Comparison of ENCODE assay signal across 8 cellular contexts in genomic region chr2:186485576-186485870, GRCh38. TPM values are rescaled to one million over a fixed set of nuclear protein-coding genes. Genes with fewer than 3 reads are reported as not detected.
DNase-seq lines count a peak whose midpoint lies in the region; ATAC-seq, FAIRE-seq and TF ChIP-seq lines count a peak whose summit lies in the region.

No MANE protein-coding gene starts in this region.

- ATAC-seq in heart left ventricle (no peak), left cardiac atrium (no peak)

- H3K4me3 ChIP-seq in heart left ventricle (peak overlapping the region; percentile 80 to 97 (median 88)), lower leg skin (ENCODE audit: low read depth, poor library complexity, severe bottlenecking) (peak overlapping the region; percentile 76)

- H3K27ac ChIP-seq in heart left ventricle (peak overlapping the region; percentile 74 to 96 (median 92)), adipose tissue (ENCODE audit: low read depth, low read length) (peak overlapping the region; percentile 63)

- no peaks in the 10 kb centered on the region for H3K9me3 ChIP-seq in heart left ventricle

- TF ChIP-seq CTCF in heart left ventricle (IDR thresholded peaks at IDR 0.05) (no peak), lower leg skin (IDR thresholded peaks at IDR 0.05) (no peak)

- H3K4me1 ChIP-seq in heart left ventricle, result peaks cover 10 to 52% (median 33%) of the 10 kb centered on the region in 12 donors

- no peaks in the 10 kb centered on the region for H3K36me3 ChIP-seq in heart left ventricle

- TF ChIP-seq POLR2A in heart left ventricle (IDR thresholded peaks at IDR 0.05) (no peak), lower leg skin (IDR thresholded peaks at IDR 0.05) (no peak), GM12892 (IDR thresholded peaks at IDR 0.05; ENCODE audit: low read depth, low read length) (no peak)

- DNase-seq in heart left ventricle (no peak), left cardiac atrium (no peak), lower leg skin (ENCODE audit: low spot score in 2 of 2) (no peak), urothelium cell line (ENCODE audit: low spot score) (peak; percentile 5), NCI-H510A treated with DMSO at 0.1 percent for 48 hours (lab: John Stamatoyannopoulos, UW) (no peak), GM12892 (ENCODE audit: insufficient read length) (no peak)
- no peak for DNase-seq in activated CD4-positive, alpha-beta T cell treated with anti-CD3 and anti-CD28 coated beads, Interleukin-2, amount 50 U/mL, for 4 hours

- FAIRE-seq in urothelium cell line (lab: Jason Lieb, UNC) (peak; percentile 35), GM12892 (lab: Jason Lieb, UNC) (no peak)

- intact Hi-C loops in heart left ventricle (cut with DNase I) (loop anchor here in 1 of 10 donors (5.0 kb wide), 1 partner anchor 107 kb away; the partner anchor contains the start of gene ITGAV), left cardiac atrium (cut with DNase I) (no loop called here), lower leg skin (cut with DNase I; ENCODE audit: low total_unique reads) (no loop called here)

- WGBS in heart left ventricle, 4 donors, result 0 to 1% (median 0%) methylated on average over 10 of the region's 10 CpGs
- 0 to 1% (median 0%) methylated on average over 10 of the region's 10 CpGs for WGBS in adipose tissue, 3 donors
- 0 to 1% methylated on average over 10 of the region's 10 CpGs for WGBS in lower leg skin, 2 donors

- H3K27me3 ChIP-seq in heart left ventricle, result no peaks in the 10 kb centered on the region

RNA-seq across cellular contexts. Expression of gene ZC3H15, which starts 0.5 kb away (rescaled TPM):
- total RNA-seq in heart left ventricle (10 to 100 TPM; 28.8 to 37.2 (median 30.5) TPM), left cardiac atrium (10 to 100 TPM; 30.2 to 43.3 TPM), lower leg skin (10 to 100 TPM; 43.5 to 77.8 (median 52.0) TPM)
- polyA plus RNA-seq in heart left ventricle (10 to 100 TPM; 35.2 to 50.6 TPM), adipose tissue (10 to 100 TPM; 39.3 to 50.3 (median 48.8) TPM)
- 75.6 TPM for polyA plus RNA-seq in GM12892 (2012; ENCODE audit: missing spikeins)
